Comparison of ENCODE assay signal across 24 cellular contexts in genomic region chr5:55869847-55870246, GRCh38. TPM values are rescaled to one million over a fixed set of nuclear protein-coding genes. Genes with fewer than 3 reads are reported as not detected.
"Had no signal": no experiment of that assay in that cellular context is flagged by ENCODE, and none has a peak within 500 bp of the region (broad histone marks: within the 10 kb centered on the region; RNA-seq: fewer than 3 reads in every experiment).

No MANE protein-coding gene starts in this region.

- H3K27me3 Mint-ChIP-seq: activated CD4-positive, alpha-beta T cell treated with anti-CD3 and anti-CD28 coated beads, Interleukin-2, amount 10 ng/mL, durations not matched to agents 24 days and 14 days; activated naive CD8-positive, alpha-beta T cell; activated T-helper 17 cell treated with anti-CD3 and anti-CD28 coated beads, Interleukin-2, amount 50 U/mL, for 72 hours had no signal

- H3K4me3 Mint-ChIP-seq: activated B cell treated with CpG ODN at 0.5 μM for 24 hours; activated CD4-positive, alpha-beta T cell treated with anti-CD3 and anti-CD28 coated beads, Interleukin-2, amount 10 ng/mL, durations not matched to agents 24 days and 14 days; activated naive CD4-positive, alpha-beta T cell treated with anti-CD3 and anti-CD28 coated beads for 36 hours; activated naive CD8-positive, alpha-beta T cell; activated T-cell treated with anti-CD3 and anti-CD28 coated beads, Interleukin-2, amount 50 U/mL, for 4 hours; activated T-helper 17 cell treated with anti-CD3 and anti-CD28 coated beads, Interleukin-2, amount 50 U/mL, for 72 hours had no signal

- H3K27ac Mint-ChIP-seq: activated B cell treated with CpG ODN at 0.5 μM for 24 hours; activated naive CD4-positive, alpha-beta T cell treated with anti-CD3 and anti-CD28 coated beads for 36 hours; activated naive CD8-positive, alpha-beta T cell; activated T-helper 17 cell treated with anti-CD3 and anti-CD28 coated beads, Interleukin-2, amount 50 U/mL, for 72 hours had no signal

- H3K36me3 Mint-ChIP-seq: activated naive CD8-positive, alpha-beta T cell had no signal

- DNase-seq: activated B cell treated with CpG ODN at 0.5 μM for 24 hours; activated CD4-positive, alpha-beta T cell treated with anti-CD3 and anti-CD28 coated beads for 1 hour; activated CD4-positive, alpha-beta T cell treated with anti-CD3 and anti-CD28 coated beads, Interleukin-2, amount 10 ng/mL, durations not matched to agents 24 days and 14 days; activated CD4-positive, alpha-beta T cell treated with anti-CD3 and anti-CD28 coated beads, Interleukin-2, amount 50 U/mL, for 48 hours; activated CD8-positive, alpha-beta memory T cell treated with anti-CD3 and anti-CD28 coated beads for 24 hours; activated gamma-delta T cell; activated naive CD4-positive, alpha-beta T cell treated with anti-CD3 and anti-CD28 coated beads for 36 hours; activated T-cell treated with anti-CD3 and anti-CD28 coated beads, Interleukin-2, amount 50 U/mL, for 4 hours; adrenal gland; anterior cingulate cortex; caudate nucleus; Karpas-422; NCI-H1105 treated with DMSO at 0.1 percent for 48 hours; NCI-H1436 treated with DMSO at 0.1 percent for 48 hours; NCI-H187; NCI-H2081 treated with DMSO at 0.1 percent for 48 hours; NCI-H446; NCI-H524; SIG-M5; T-helper 2 cell; T1000 had no signal

- H3K9me3 Mint-ChIP-seq: activated B cell treated with CpG ODN at 0.5 μM for 24 hours; activated naive CD4-positive, alpha-beta T cell treated with anti-CD3 and anti-CD28 coated beads for 36 hours; activated T-cell treated with anti-CD3 and anti-CD28 coated beads, Interleukin-2, amount 50 U/mL, for 4 hours; activated T-helper 17 cell treated with anti-CD3 and anti-CD28 coated beads, Interleukin-2, amount 50 U/mL, for 72 hours had no signal

- H3K9me3 ChIP-seq: adrenal gland, breast epithelium had no signal

- H3K4me1 ChIP-seq: breast epithelium had no signal

- H3K36me3 ChIP-seq: adrenal gland, breast epithelium had no signal

- H3K27ac ChIP-seq: breast epithelium had no signal

- H3K4me3 ChIP-seq: adrenal gland, breast epithelium had no signal

- H3K27me3 ChIP-seq: adrenal gland, breast epithelium had no signal

- H3K4me1 Mint-ChIP-seq: activated B cell treated with CpG ODN at 0.5 μM for 24 hours; activated T-helper 17 cell treated with anti-CD3 and anti-CD28 coated beads, Interleukin-2, amount 50 U/mL, for 72 hours had no signal

- ATAC-seq: activated T-cell treated with anti-CD3 and anti-CD28 coated beads, Interleukin-2, amount 50 U/mL, for 4 hours; activated T-helper 17 cell treated with anti-CD3 and anti-CD28 coated beads, Interleukin-2, amount 50 U/mL, for 72 hours had no signal

RNA-seq across cellular contexts. Expression of gene IL31RA, which starts 18.7 kb away (rescaled TPM):
- total RNA-seq: activated B cell treated with CpG ODN at 0.5 μM for 24 hours; activated T-cell treated with anti-CD3 and anti-CD28 coated beads, Interleukin-2, amount 50 U/mL, for 4 hours; adrenal gland; breast epithelium had no signal
